Comparison of ENCODE assay signal across 2 cellular contexts in the genomic region with DNA sequence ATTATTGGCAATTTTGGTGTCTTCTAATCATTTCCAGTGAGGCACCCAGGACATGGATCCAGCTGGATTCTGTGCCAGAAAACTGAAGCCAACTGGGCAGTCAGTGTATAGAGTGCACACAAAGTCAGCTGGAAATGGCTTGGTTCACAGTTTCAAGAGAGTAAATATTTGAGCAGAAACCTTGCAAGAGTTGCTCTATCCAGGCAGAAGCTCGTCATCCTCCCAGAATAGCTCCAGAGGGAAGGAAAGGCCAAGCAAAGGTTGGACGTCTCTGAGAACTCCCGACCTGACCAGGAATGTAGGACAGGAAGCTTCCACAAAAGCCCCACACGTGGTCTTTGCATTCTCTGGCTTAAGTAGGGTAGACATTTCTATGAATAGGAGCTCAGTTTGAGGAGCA.
TF ChIP-seq lines count a peak whose summit lies in the region.

No MANE protein-coding gene starts in this region.

TF ChIP-seq in IMR-90, 13 proteins besides CTCF, POLR2A, EP300 and RAD21:
- TF ChIP-seq MAFK (IDR thresholded peaks at IDR 0.05; ENCODE audit: low read depth, low read length) (no peak), FOS (IDR thresholded peaks at IDR 0.05; ENCODE audit: low read depth, low read length) (no peak), SMC3 (IDR thresholded peaks at IDR 0.05; ENCODE audit: low read depth, low read length) (no peak), NFE2L2 (IDR thresholded peaks at IDR 0.05; ENCODE audit: low read depth, low read length) (no peak)

TF ChIP-seq in H1, 55 proteins besides CTCF, POLR2A, EP300 and RAD21:
- no peak for TF ChIP-seq KDM4A (IDR thresholded peaks at IDR 0.05; ENCODE audit: low read depth, low read length, severe bottlenecking)
- TF ChIP-seq CBX5 (IDR thresholded peaks at IDR 0.05; ENCODE audit: low read depth, low read length): no peak
- TF ChIP-seq, protein P1, sequence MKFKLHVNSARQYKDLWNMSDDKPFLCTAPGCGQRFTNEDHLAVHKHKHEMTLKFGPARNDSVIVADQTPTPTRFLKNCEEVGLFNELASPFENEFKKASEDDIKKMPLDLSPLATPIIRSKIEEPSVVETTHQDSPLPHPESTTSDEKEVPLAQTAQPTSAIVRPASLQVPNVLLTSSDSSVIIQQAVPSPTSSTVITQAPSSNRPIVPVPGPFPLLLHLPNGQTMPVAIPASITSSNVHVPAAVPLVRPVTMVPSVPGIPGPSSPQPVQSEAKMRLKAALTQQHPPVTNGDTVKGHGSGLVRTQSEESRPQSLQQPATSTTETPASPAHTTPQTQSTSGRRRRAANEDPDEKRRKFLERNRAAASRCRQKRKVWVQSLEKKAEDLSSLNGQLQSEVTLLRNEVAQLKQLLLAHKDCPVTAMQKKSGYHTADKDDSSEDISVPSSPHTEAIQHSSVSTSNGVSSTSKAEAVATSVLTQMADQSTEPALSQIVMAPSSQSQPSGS (IDR thresholded peaks at IDR 0.05; ENCODE audit: low read length): no peak
- no peak for TF ChIP-seq HDAC2 (IDR thresholded peaks at IDR 0.05; ENCODE audit: borderline replicate concordance in 1 of 2, low read depth in 2 of 2, low read length in 2 of 2)
- no peak for TF ChIP-seq CHD1 (IDR thresholded peaks at IDR 0.05; ENCODE audit: low read depth, low read length)
- no peak for TF ChIP-seq SIN3A (conservative IDR thresholded peaks at IDR 0.05 in 1 of 2, IDR thresholded peaks at IDR 0.05 in 1 of 2; ENCODE audit: low read depth in 1 of 2, low read length in 2 of 2)
- no peak for TF ChIP-seq TCF12 (IDR thresholded peaks at IDR 0.05; ENCODE audit: low read depth, low read length)
- TF ChIP-seq POLR2AphosphoS5 (IDR thresholded peaks at IDR 0.05; ENCODE audit: low read depth, low read length): no peak
- TF ChIP-seq CTBP2 (IDR thresholded peaks at IDR 0.05; ENCODE audit: borderline replicate concordance, insufficient read depth, insufficient read length, low read length): no peak
- TF ChIP-seq, protein P2, sequence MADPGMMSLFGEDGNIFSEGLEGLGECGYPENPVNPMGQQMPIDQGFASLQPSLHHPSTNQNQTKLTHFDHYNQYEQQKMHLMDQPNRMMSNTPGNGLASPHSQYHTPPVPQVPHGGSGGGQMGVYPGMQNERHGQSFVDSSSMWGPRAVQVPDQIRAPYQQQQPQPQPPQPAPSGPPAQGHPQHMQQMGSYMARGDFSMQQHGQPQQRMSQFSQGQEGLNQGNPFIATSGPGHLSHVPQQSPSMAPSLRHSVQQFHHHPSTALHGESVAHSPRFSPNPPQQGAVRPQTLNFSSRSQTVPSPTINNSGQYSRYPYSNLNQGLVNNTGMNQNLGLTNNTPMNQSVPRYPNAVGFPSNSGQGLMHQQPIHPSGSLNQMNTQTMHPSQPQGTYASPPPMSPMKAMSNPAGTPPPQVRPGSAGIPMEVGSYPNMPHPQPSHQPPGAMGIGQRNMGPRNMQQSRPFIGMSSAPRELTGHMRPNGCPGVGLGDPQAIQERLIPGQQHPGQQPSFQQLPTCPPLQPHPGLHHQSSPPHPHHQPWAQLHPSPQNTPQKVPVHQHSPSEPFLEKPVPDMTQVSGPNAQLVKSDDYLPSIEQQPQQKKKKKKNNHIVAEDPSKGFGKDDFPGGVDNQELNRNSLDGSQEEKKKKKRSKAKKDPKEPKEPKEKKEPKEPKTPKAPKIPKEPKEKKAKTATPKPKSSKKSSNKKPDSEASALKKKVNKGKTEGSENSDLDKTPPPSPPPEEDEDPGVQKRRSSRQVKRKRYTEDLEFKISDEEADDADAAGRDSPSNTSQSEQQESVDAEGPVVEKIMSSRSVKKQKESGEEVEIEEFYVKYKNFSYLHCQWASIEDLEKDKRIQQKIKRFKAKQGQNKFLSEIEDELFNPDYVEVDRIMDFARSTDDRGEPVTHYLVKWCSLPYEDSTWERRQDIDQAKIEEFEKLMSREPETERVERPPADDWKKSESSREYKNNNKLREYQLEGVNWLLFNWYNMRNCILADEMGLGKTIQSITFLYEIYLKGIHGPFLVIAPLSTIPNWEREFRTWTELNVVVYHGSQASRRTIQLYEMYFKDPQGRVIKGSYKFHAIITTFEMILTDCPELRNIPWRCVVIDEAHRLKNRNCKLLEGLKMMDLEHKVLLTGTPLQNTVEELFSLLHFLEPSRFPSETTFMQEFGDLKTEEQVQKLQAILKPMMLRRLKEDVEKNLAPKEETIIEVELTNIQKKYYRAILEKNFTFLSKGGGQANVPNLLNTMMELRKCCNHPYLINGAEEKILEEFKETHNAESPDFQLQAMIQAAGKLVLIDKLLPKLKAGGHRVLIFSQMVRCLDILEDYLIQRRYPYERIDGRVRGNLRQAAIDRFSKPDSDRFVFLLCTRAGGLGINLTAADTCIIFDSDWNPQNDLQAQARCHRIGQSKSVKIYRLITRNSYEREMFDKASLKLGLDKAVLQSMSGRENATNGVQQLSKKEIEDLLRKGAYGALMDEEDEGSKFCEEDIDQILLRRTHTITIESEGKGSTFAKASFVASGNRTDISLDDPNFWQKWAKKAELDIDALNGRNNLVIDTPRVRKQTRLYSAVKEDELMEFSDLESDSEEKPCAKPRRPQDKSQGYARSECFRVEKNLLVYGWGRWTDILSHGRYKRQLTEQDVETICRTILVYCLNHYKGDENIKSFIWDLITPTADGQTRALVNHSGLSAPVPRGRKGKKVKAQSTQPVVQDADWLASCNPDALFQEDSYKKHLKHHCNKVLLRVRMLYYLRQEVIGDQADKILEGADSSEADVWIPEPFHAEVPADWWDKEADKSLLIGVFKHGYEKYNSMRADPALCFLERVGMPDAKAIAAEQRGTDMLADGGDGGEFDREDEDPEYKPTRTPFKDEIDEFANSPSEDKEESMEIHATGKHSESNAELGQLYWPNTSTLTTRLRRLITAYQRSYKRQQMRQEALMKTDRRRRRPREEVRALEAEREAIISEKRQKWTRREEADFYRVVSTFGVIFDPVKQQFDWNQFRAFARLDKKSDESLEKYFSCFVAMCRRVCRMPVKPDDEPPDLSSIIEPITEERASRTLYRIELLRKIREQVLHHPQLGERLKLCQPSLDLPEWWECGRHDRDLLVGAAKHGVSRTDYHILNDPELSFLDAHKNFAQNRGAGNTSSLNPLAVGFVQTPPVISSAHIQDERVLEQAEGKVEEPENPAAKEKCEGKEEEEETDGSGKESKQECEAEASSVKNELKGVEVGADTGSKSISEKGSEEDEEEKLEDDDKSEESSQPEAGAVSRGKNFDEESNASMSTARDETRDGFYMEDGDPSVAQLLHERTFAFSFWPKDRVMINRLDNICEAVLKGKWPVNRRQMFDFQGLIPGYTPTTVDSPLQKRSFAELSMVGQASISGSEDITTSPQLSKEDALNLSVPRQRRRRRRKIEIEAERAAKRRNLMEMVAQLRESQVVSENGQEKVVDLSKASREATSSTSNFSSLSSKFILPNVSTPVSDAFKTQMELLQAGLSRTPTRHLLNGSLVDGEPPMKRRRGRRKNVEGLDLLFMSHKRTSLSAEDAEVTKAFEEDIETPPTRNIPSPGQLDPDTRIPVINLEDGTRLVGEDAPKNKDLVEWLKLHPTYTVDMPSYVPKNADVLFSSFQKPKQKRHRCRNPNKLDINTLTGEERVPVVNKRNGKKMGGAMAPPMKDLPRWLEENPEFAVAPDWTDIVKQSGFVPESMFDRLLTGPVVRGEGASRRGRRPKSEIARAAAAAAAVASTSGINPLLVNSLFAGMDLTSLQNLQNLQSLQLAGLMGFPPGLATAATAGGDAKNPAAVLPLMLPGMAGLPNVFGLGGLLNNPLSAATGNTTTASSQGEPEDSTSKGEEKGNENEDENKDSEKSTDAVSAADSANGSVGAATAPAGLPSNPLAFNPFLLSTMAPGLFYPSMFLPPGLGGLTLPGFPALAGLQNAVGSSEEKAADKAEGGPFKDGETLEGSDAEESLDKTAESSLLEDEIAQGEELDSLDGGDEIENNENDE (IDR thresholded peaks at IDR 0.05; ENCODE audit: insufficient replicate concordance, low read length): no peak
- TF ChIP-seq RBBP5 (IDR thresholded peaks at IDR 0.05; ENCODE audit: borderline replicate concordance, low read depth, low read length): no peak
- no peak for TF ChIP-seq SIX5 (IDR thresholded peaks at IDR 0.05; ENCODE audit: low read depth, low read length)
